Comparison of ENCODE assay signal across 8 cellular contexts in genomic region chr17:75132018-75133000, GRCh38. TPM values are rescaled to one million over a fixed set of nuclear protein-coding genes. Genes with fewer than 3 reads are reported as not detected.
DNase-seq lines count a peak whose midpoint lies in the region; ATAC-seq and TF ChIP-seq lines count a peak whose summit lies in the region.
"Not testable (repeated sequence)": the region's sequence is repeated elsewhere in the genome, so short reads cannot be mapped to it uniquely, and the experiment has no call there.

No MANE protein-coding gene starts in this region.

- H3K27ac Mint-ChIP-seq in activated T-helper 1 cell treated with anti-CD3 and anti-CD28 coated beads, Interleukin-12 subunit alpha, Interleukin-12 subunit beta, Interleukin-2, Interleukin-4 antibody, amounts not matched to agents 30 ng/mL and 10 ng/mL and 1 ng/mL, durations not matched to agents 14 hours and 24 hours and 36 hours: peak overlapping the region; percentile 79
- peak overlapping the region; percentile 71 to 96 (median 90) for H3K27ac Mint-ChIP-seq in naive B cell

- not testable (repeated sequence) for H4K20me1 ChIP-seq in OCI-LY3 (ENCODE audit: insufficient read depth, low read length)

- H3K9me3 Mint-ChIP-seq in activated T-helper 1 cell treated with anti-CD3 and anti-CD28 coated beads, Interleukin-12 subunit alpha, Interleukin-12 subunit beta, Interleukin-2, Interleukin-4 antibody, amounts not matched to agents 30 ng/mL and 10 ng/mL and 1 ng/mL, durations not matched to agents 14 hours and 24 hours and 36 hours; naive B cell: not testable (repeated sequence)

- H2AFZ ChIP-seq in OCI-LY3 (ENCODE audit: low read depth, low read length): peak overlapping the region; percentile 72; the same call in 1 of the 2 replicates

- peak overlapping the region; percentile 97 for H3K9ac ChIP-seq in OCI-LY3 (ENCODE audit: low read length)

- in situ Hi-C loops in HAP-1 (cut with MboI; ENCODE audit: low sequenced_read_pairs): not testable (repeated sequence)

- not testable (repeated sequence) for H3K27me3 Mint-ChIP-seq in activated T-helper 1 cell treated with anti-CD3 and anti-CD28 coated beads, Interleukin-12 subunit alpha, Interleukin-12 subunit beta, Interleukin-2, Interleukin-4 antibody, amounts not matched to agents 30 ng/mL and 10 ng/mL and 1 ng/mL, durations not matched to agents 14 hours and 24 hours and 36 hours (ENCODE audit: insufficient read depth); naive B cell

- CTCF ChIA-PET in AG04449 (lab: Yijun Ruan, JAX): interaction anchor here (0.6 to 4.9 kb wide), 16 partner anchors 7 to 280 kb away, joined by 3 to 105 read pairs (median 12); partner anchors contain the start of genes ARMC7 and MRPL58

- 82% methylated on average over 40 of the region's 40 CpGs for WGBS in right cardiac atrium
- WGBS in spleen, 5 donors: 76 to 83% (median 79%) methylated on average over 39 to 40 of the region's 40 CpGs

- peak overlapping the region; percentile 78 for H3K4me2 ChIP-seq in OCI-LY3 (ENCODE audit: low read length)

- H3K4me1 ChIP-seq in HAP-1: peaks cover 14% of the 10 kb centered on the region
- H3K4me1 ChIP-seq in OCI-LY3 (ENCODE audit: low read length): peaks cover 11% of the 10 kb centered on the region
- not testable (repeated sequence) for H3K4me1 ChIP-seq in right cardiac atrium (ENCODE audit: control insufficient read depth, insufficient read depth, low read length)
- peaks cover 11 to 41% (median 27%) of the 10 kb centered on the region in 6 donors for H3K4me1 ChIP-seq in spleen

- H3K4me3 ChIP-seq in AG04449 (ENCODE audit: low read depth, low read length) (peak overlapping the region; percentile 73), HAP-1 (peak overlapping the region; percentile 87), OCI-LY3 (ENCODE audit: low read length) (peak overlapping the region; percentile 95), coronary artery (peak overlapping the region; percentile 87), right cardiac atrium (ENCODE audit: low read length) (peak overlapping the region; percentile 86), spleen (peak overlapping the region; percentile 61 to 96 (median 88))

- ATAC-seq in right cardiac atrium; naive B cell (ENCODE audit: low read depth in 2 of 2): not testable (repeated sequence)

- peak overlapping the region; percentile 88 for H3K4me3 Mint-ChIP-seq in activated T-helper 1 cell treated with anti-CD3 and anti-CD28 coated beads, Interleukin-12 subunit alpha, Interleukin-12 subunit beta, Interleukin-2, Interleukin-4 antibody, amounts not matched to agents 30 ng/mL and 10 ng/mL and 1 ng/mL, durations not matched to agents 14 hours and 24 hours and 36 hours
- peak overlapping the region; percentile 88 to 95 (median 92) for H3K4me3 Mint-ChIP-seq in naive B cell

- H3K36me3 Mint-ChIP-seq in activated T-helper 1 cell treated with anti-CD3 and anti-CD28 coated beads, Interleukin-12 subunit alpha, Interleukin-12 subunit beta, Interleukin-2, Interleukin-4 antibody, amounts not matched to agents 30 ng/mL and 10 ng/mL and 1 ng/mL, durations not matched to agents 14 hours and 24 hours and 36 hours (ENCODE audit: low read depth): peaks cover 26% of the 10 kb centered on the region
- not testable (repeated sequence) for H3K36me3 Mint-ChIP-seq in naive B cell

- H3K27ac ChIP-seq in OCI-LY3 (ENCODE audit: low read length): peak overlapping the region; percentile 72
- peak overlapping the region; percentile 47 to 89 for H3K27ac ChIP-seq in coronary artery
- peak overlapping the region; percentile 65 for H3K27ac ChIP-seq in right cardiac atrium (ENCODE audit: low read length)
- H3K27ac ChIP-seq in spleen: peak overlapping the region; percentile 88 to 96 (median 94)

- not testable (repeated sequence) for TF ChIP-seq POLR2A in spleen (IDR thresholded peaks at IDR 0.05)

- H3K27me3 ChIP-seq in HAP-1 (ENCODE audit: low read depth); OCI-LY3 (ENCODE audit: low read depth, low read length); right cardiac atrium (ENCODE audit: control insufficient read depth, insufficient read depth); spleen (replicated peaks in 1 of 7): not testable (repeated sequence)

- H3K36me3 ChIP-seq in HAP-1 (replicated peaks) (peaks cover 45% of the 10 kb centered on the region), OCI-LY3 (replicated peaks; ENCODE audit: low read depth, low read length) (peaks cover 22% of the 10 kb centered on the region), spleen (peaks cover 0 to 50% (median 27%) of the 10 kb centered on the region in 6 donors)

- H3K79me2 ChIP-seq in OCI-LY3 (ENCODE audit: low read length): peaks cover 16% of the 10 kb centered on the region

- DNase-seq in AG04449 (ENCODE audit: low read depth, low spot score); HAP-1 (ENCODE audit: low spot score in 2 of 2); activated T-helper 1 cell treated with anti-CD3 and anti-CD28 coated beads, Interleukin-12 subunit alpha, Interleukin-12 subunit beta, Interleukin-2, Interleukin-4 antibody, amounts not matched to agents 30 ng/mL and 10 ng/mL and 1 ng/mL, durations not matched to agents 14 hours and 24 hours and 36 hours (ENCODE audit: low spot score); coronary artery (ENCODE audit: low spot score); right cardiac atrium; naive B cell: not testable (repeated sequence)
- peak; percentile 58 for DNase-seq in spleen

- intact Hi-C loops in activated T-helper 1 cell treated with anti-CD3 and anti-CD28 coated beads, Interleukin-12 subunit alpha, Interleukin-12 subunit beta, Interleukin-2, Interleukin-4 antibody, amounts not matched to agents 30 ng/mL and 10 ng/mL and 1 ng/mL, durations not matched to agents 14 hours and 24 hours and 36 hours (cut with micrococcal nuclease): loop anchor here (5.0 kb wide), 2 partner anchors 70 to 130 kb away; partner anchors contain the start of genes GGA3 and MRPS7
- intact Hi-C loops in right cardiac atrium (cut with DNase I); spleen (cut with DNase I; ENCODE audit: low total_unique reads): not testable (repeated sequence)

- H3K4me1 Mint-ChIP-seq in activated T-helper 1 cell treated with anti-CD3 and anti-CD28 coated beads, Interleukin-12 subunit alpha, Interleukin-12 subunit beta, Interleukin-2, Interleukin-4 antibody, amounts not matched to agents 30 ng/mL and 10 ng/mL and 1 ng/mL, durations not matched to agents 14 hours and 24 hours and 36 hours (ENCODE audit: low read depth): peaks cover 11% of the 10 kb centered on the region
- H3K4me1 Mint-ChIP-seq in naive B cell: peaks cover 10 to 37% (median 35%) of the 10 kb centered on the region in 3 donors

- H3K9me3 ChIP-seq in HAP-1; OCI-LY3 (ENCODE audit: insufficient read depth, low read length); right cardiac atrium (ENCODE audit: control insufficient read depth, low read length); spleen: not testable (repeated sequence)

- not testable (repeated sequence) for TF ChIP-seq CTCF in AG04449 (IDR thresholded peaks at IDR 0.05; ENCODE audit: insufficient read depth, low read length, missing control alignments); OCI-LY3 (IDR thresholded peaks at IDR 0.05; ENCODE audit: low read depth, low read length); coronary artery (IDR thresholded peaks at IDR 0.05); spleen (IDR thresholded peaks at IDR 0.05 in 8 of 11, conservative IDR thresholded peaks at IDR 0.05 in 3 of 11)

- POLR2A ChIA-PET in AG04449 (lab: Yijun Ruan, JAX): interaction anchor here (0.9 to 1.7 kb wide), 3 partner anchors 11 to 72 kb away, joined by 3 to 8 read pairs (median 5); no protein-coding TSS in a partner anchor

RNA-seq across cellular contexts. Expression of gene NT5C, which starts 0.8 kb away (rescaled TPM):
- 80.0 and 80.1 TPM in 2 replicates for total RNA-seq in activated T-helper 1 cell treated with anti-CD3 and anti-CD28 coated beads, Interleukin-12 subunit alpha, Interleukin-12 subunit beta, Interleukin-2, Interleukin-4 antibody, amounts not matched to agents 30 ng/mL and 10 ng/mL and 1 ng/mL, durations not matched to agents 14 hours and 24 hours and 36 hours
- total RNA-seq in right cardiac atrium: 10 to 100 TPM; 29.1 to 35.9 (median 33.3) TPM
- 37.5 TPM for polyA plus RNA-seq in right cardiac atrium
- 100 to 1,000 TPM in 3 of 6 donors, 10 to 100 TPM in 3; 85.0 to 136 (median 111) TPM for polyA plus RNA-seq in naive B cell (ENCODE audit: low read depth in 6 of 6)
- 10 to 100 TPM; 48.2 to 77.9 (median 54.6) TPM for total RNA-seq in spleen
- 100 to 1,000 TPM; 105 to 145 (median 139) TPM for polyA plus RNA-seq in spleen

RNA-seq across cellular contexts. Expression of gene JPT1, which starts 22.0 kb away (rescaled TPM):
- 271 and 299 TPM in 2 replicates for total RNA-seq in activated T-helper 1 cell treated with anti-CD3 and anti-CD28 coated beads, Interleukin-12 subunit alpha, Interleukin-12 subunit beta, Interleukin-2, Interleukin-4 antibody, amounts not matched to agents 30 ng/mL and 10 ng/mL and 1 ng/mL, durations not matched to agents 14 hours and 24 hours and 36 hours
- total RNA-seq in right cardiac atrium (10 to 100 TPM; 11.7 to 22.3 (median 17.9) TPM), spleen (100 to 1,000 TPM in 2 of 7 donors, 10 to 100 TPM in 5; 47.1 to 116 (median 92.1) TPM)
- polyA plus RNA-seq in right cardiac atrium (40.5 TPM), naive B cell (ENCODE audit: low read depth in 6 of 6) (10 to 100 TPM; 56.8 to 80.5 (median 72.7) TPM), spleen (100 to 1,000 TPM; 106 to 192 (median 164) TPM)

RNA-seq across cellular contexts. Expression of gene ARMC7, which starts 22.5 kb away (rescaled TPM):
- total RNA-seq in activated T-helper 1 cell treated with anti-CD3 and anti-CD28 coated beads, Interleukin-12 subunit alpha, Interleukin-12 subunit beta, Interleukin-2, Interleukin-4 antibody, amounts not matched to agents 30 ng/mL and 10 ng/mL and 1 ng/mL, durations not matched to agents 14 hours and 24 hours and 36 hours: 11.6 and 13.0 TPM in 2 replicates
- total RNA-seq in right cardiac atrium: 10 to 100 TPM in 1 of 4 donors, 1 to 10 TPM in 3; 9.4 to 10.9 (median 9.6) TPM
- 7.7 TPM for polyA plus RNA-seq in right cardiac atrium
- polyA plus RNA-seq in naive B cell (ENCODE audit: low read depth in 6 of 6): 1 to 10 TPM; 2.0 to 6.0 (median 4.5) TPM
- total RNA-seq in spleen: 10 to 100 TPM; 10.5 to 19.2 (median 14.7) TPM
- polyA plus RNA-seq in spleen: 10 to 100 TPM in 2 of 3 donors, 1 to 10 TPM in 1; 7.8 to 12.4 (median 10.0) TPM

RNA-seq across cellular contexts. Expression of gene SLC16A5, which starts 44.6 kb away (rescaled TPM):
- 5.5 and 7.2 TPM in 2 replicates for total RNA-seq in activated T-helper 1 cell treated with anti-CD3 and anti-CD28 coated beads, Interleukin-12 subunit alpha, Interleukin-12 subunit beta, Interleukin-2, Interleukin-4 antibody, amounts not matched to agents 30 ng/mL and 10 ng/mL and 1 ng/mL, durations not matched to agents 14 hours and 24 hours and 36 hours
- total RNA-seq in right cardiac atrium (10 to 100 TPM; 12.7 to 21.6 (median 18.5) TPM), spleen (10 to 100 TPM in 6 of 7 donors, 1 to 10 TPM in 1; 9.3 to 31.0 (median 14.9) TPM)
- polyA plus RNA-seq in right cardiac atrium (12.7 TPM), naive B cell (ENCODE audit: low read depth in 6 of 6) (1 to 10 TPM; 1.1 to 4.0 (median 2.1) TPM), spleen (1 to 10 TPM; 3.1 to 6.4 (median 4.7) TPM)

RNA-seq across cellular contexts. Expression of gene SUMO2, which starts 50.5 kb away (rescaled TPM):
- total RNA-seq in activated T-helper 1 cell treated with anti-CD3 and anti-CD28 coated beads, Interleukin-12 subunit alpha, Interleukin-12 subunit beta, Interleukin-2, Interleukin-4 antibody, amounts not matched to agents 30 ng/mL and 10 ng/mL and 1 ng/mL, durations not matched to agents 14 hours and 24 hours and 36 hours: 649 and 656 TPM in 2 replicates
- total RNA-seq in right cardiac atrium (100 to 1,000 TPM; 249 to 272 (median 257) TPM), spleen (100 to 1,000 TPM in 4 of 7 donors, 10 to 100 TPM in 3; 67.7 to 310 (median 251) TPM)
- polyA plus RNA-seq in right cardiac atrium (99.1 TPM), naive B cell (ENCODE audit: low read depth in 6 of 6) (100 to 1,000 TPM; 260 to 424 (median 363) TPM), spleen (100 to 1,000 TPM in 2 of 3 donors, 10 to 100 TPM in 1; 97.3 to 127 (median 117) TPM)
